21 cellular contexts compared by ENCODE assay signal in the genomic region with DNA sequence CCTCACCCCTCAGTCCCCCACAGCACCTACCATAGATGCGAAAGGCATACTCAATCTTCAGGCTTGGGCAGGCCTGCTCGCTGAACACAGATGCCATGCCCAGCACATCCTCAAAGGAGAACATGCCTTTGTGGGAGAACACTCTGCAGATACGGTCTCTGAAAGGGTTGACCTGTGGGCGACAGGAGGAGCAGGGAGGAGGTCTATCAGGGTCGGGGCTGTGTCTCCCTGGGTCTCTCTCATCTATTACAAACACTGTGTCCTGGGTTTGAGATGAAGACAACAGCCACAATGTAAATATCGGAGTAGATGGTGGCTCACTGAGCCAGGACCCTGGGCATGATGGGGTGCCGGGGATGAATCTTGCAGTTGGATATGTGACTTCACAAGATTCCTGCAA. TPM values are rescaled to one million over a fixed set of nuclear protein-coding genes. Genes with fewer than 3 reads are reported as not detected.
DNase-seq lines count a peak whose midpoint lies in the region; ATAC-seq, FAIRE-seq and TF ChIP-seq lines count a peak whose summit lies in the region.
"Had no signal": no experiment of that assay in that cellular context is flagged by ENCODE, and none has a peak within 500 bp of the region (broad histone marks: within the 10 kb centered on the region; RNA-seq: fewer than 3 reads in every experiment).

No MANE protein-coding gene starts in this region.

- no peak overlapping the region for H4K91ac ChIP-seq in H1 (replicated peaks; ENCODE audit: insufficient read length, low read length)

- no peak for TF ChIP-seq RAD21 in H1 (IDR thresholded peaks at IDR 0.05 in 1 of 2, conservative IDR thresholded peaks at IDR 0.05 in 1 of 2; ENCODE audit: low read depth in 2 of 2, low read length in 2 of 2)

- H3K4me2 ChIP-seq in BLaER1 (peak overlapping the region; percentile 67), H1 (ENCODE audit: insufficient read depth in 1 of 2, low read depth in 2 of 2, low read length in 2 of 2) (no peak overlapping the region)

- no peak for FAIRE-seq in H1 (lab: Jason Lieb, UNC)

- H3K9me3 ChIP-seq in BLaER1 (no peaks in the 10 kb centered on the region), H1 (ENCODE audit: insufficient read depth in 2 of 2, low read depth in 1 of 2, low read length in 1 of 2) (no peaks in the 10 kb centered on the region), SJCRH30 (replicated peaks) (no peaks in the 10 kb centered on the region; the same call in 1 of the 2 replicates)

- H2BK12ac ChIP-seq in H1 (ENCODE audit: low read depth, low read length), result no peak overlapping the region

- H3K18ac ChIP-seq in H1 (ENCODE audit: extremely low read depth, low read length), result no peak overlapping the region

- no peak overlapping the region for H2BK120ac ChIP-seq in H1 (replicated peaks; ENCODE audit: low read depth, low read length)

- H3K27me3 ChIP-seq in BLaER1 (no peaks in the 10 kb centered on the region), H1 (replicated peaks in 1 of 4; ENCODE audit: control insufficient read depth in 3 of 4, extremely low read depth in 1 of 4, insufficient read depth in 3 of 4, low read length in 3 of 4) (no peaks in the 10 kb centered on the region; a peak in 1 of 7 replicates), SJCRH30 (peaks cover 24% of the 10 kb centered on the region)

- H3K9me3 Mint-ChIP-seq in osteocyte (ENCODE audit: unreplicated experiment), result no peaks in the 10 kb centered on the region

- no peak for TF ChIP-seq EP300 in H1 (IDR thresholded peaks at IDR 0.05; ENCODE audit: borderline replicate concordance in 1 of 2, low read depth in 2 of 2, low read length in 2 of 2)

- no peak overlapping the region for H4K8ac ChIP-seq in H1 (ENCODE audit: extremely low read depth, insufficient read depth, low read length)

- H3K79me1 ChIP-seq in H1 (ENCODE audit: low read depth, low read length), result no peaks in the 10 kb centered on the region

- no peak overlapping the region for H4K5ac ChIP-seq in H1 (ENCODE audit: insufficient read length, low read depth, low read length)

- 88% methylated on average over 7 of the region's 7 CpGs; no CpG with 5 or more reads in 1 of the 2 experiments for WGBS in H1 (ENCODE audit: extremely low coverage in 1 of 2, insufficient coverage in 1 of 2, insufficient read length in 1 of 2, insufficient replicate concordance in 2 of 2, low coverage in 1 of 2, low lambda C conversion rate in 2 of 2, missing lambda C conversion rate in 1 of 2), 2 experiments

- no peak overlapping the region for H3K27ac Mint-ChIP-seq in osteocyte (ENCODE audit: unreplicated experiment)

- H2BK5ac ChIP-seq in H1 (ENCODE audit: low read depth, low read length), result no peak overlapping the region

- peak; percentile 8 for DNase-seq in activated CD4-positive, CD25-positive, alpha-beta regulatory T cell treated with anti-CD3 and anti-CD28 coated beads, Interleukin-2, amount 50 U/mL, for 72 hours
- DNase-seq in H1 (ENCODE audit: low read depth in 1 of 2, low spot score in 2 of 2), result peak in 1 of 2 experiments; percentile 39
- peak; percentile 36 for DNase-seq in osteocyte (ENCODE audit: extremely low spot score, unreplicated experiment)
- DNase-seq in SJCRH30, result no peak
- DNase-seq in RKO (ENCODE audit: low spot score), result no peak
- DNase-seq: AML-193, GDM1, HCEC 1CT, MM.1S, NCI-H1694, NCI-H510A, NCI-H774, SHP77 had no signal

- POLR2A ChIA-PET in H1 (lab: Charles Lee; ENCODE audit: partially characterized antibody), result interaction anchor here (0.5 kb wide), 1 partner anchor 751 kb away, joined by 3 read pairs; no protein-coding TSS in a partner anchor

- no peak overlapping the region for H3K4me3 Mint-ChIP-seq in osteocyte (ENCODE audit: unreplicated experiment)

- H3K4me1 ChIP-seq in BLaER1, result peaks cover 80% of the 10 kb centered on the region
- peaks cover 0 to 4% (median 1%) of the 10 kb centered on the region in 4 experiments; a peak in 3 of 7 replicates for H3K4me1 ChIP-seq in H1 (replicated peaks in 1 of 4; ENCODE audit: control insufficient read depth in 3 of 4, insufficient read depth in 4 of 4, low read length in 3 of 4)
- no peaks in the 10 kb centered on the region for H3K4me1 ChIP-seq in SJCRH30

- H3K36me3 Mint-ChIP-seq in osteocyte (ENCODE audit: unreplicated experiment), result no peaks in the 10 kb centered on the region

- TF ChIP-seq POLR2A in H1 (IDR thresholded peaks at IDR 0.05; ENCODE audit: control extremely low read depth in 1 of 2, low read depth in 2 of 2, low read length in 2 of 2), result no peak

- H4K20me1 ChIP-seq in BLaER1 (no peaks in the 10 kb centered on the region), H1 (replicated peaks in 1 of 2; ENCODE audit: control insufficient read depth in 1 of 2, insufficient read depth in 2 of 2, low read length in 2 of 2) (no peaks in the 10 kb centered on the region)

- no peak overlapping the region for H2BK20ac ChIP-seq in H1 (ENCODE audit: low read length)

- no peak overlapping the region for H3K14ac ChIP-seq in H1 (ENCODE audit: insufficient read length)

- H3K79me2 ChIP-seq in H1 (ENCODE audit: control insufficient read depth in 1 of 2, insufficient read depth in 2 of 2, low read length in 2 of 2), result no peaks in the 10 kb centered on the region

- no peaks in the 10 kb centered on the region for H3K4me1 Mint-ChIP-seq in osteocyte (ENCODE audit: unreplicated experiment)

- H3K9ac ChIP-seq in BLaER1 (no peak overlapping the region), H1 (replicated peaks in 1 of 4; ENCODE audit: extremely low read depth in 1 of 4, low read depth in 3 of 4, low read length in 3 of 4) (no peak overlapping the region)

- H3K23me2 ChIP-seq in H1 (ENCODE audit: low read depth, low read length), result no peaks in the 10 kb centered on the region

- 0 out of 2 replicates have a peak overlapping the region, but pooled peaks have one; percentile 6 for H2AFZ ChIP-seq in H1 (ENCODE audit: low read length)

- ATAC-seq in activated CD4-positive, CD25-positive, alpha-beta regulatory T cell treated with anti-CD3 and anti-CD28 coated beads, Interleukin-2, amount 50 U/mL, for 24 hours, result no peak
- no peak for ATAC-seq in GM18519 (IDR thresholded peaks at IDR 0.05; ENCODE audit: low FRiP score, unreplicated experiment)

- no peaks in the 10 kb centered on the region for H3K36me3 ChIP-seq in BLaER1
- H3K36me3 ChIP-seq in H1 (ENCODE audit: control insufficient read depth in 2 of 4, insufficient read depth in 4 of 4, low read length in 3 of 4), result no peaks in the 10 kb centered on the region
- no peaks in the 10 kb centered on the region for H3K36me3 ChIP-seq in SJCRH30

- no peak overlapping the region for H3K4ac ChIP-seq in H1 (replicated peaks; ENCODE audit: insufficient read length, low read depth, low read length)

- no peak overlapping the region for H2BK15ac ChIP-seq in H1 (ENCODE audit: low read length)

- no peak overlapping the region for H3K23ac ChIP-seq in H1 (ENCODE audit: insufficient read length)

- H3K27ac ChIP-seq in BLaER1 (no peak overlapping the region), H1 (ENCODE audit: low read depth, low read length) (no peak overlapping the region), SJCRH30 (no peak overlapping the region)
- H3K27ac ChIP-seq: 22Rv1 had no signal

- H3K27me3 Mint-ChIP-seq in osteocyte (ENCODE audit: unreplicated experiment), result peaks cover 58% of the 10 kb centered on the region

- H3K4me3 ChIP-seq in BLaER1 (no peak overlapping the region), H1 (ENCODE audit: extremely low read depth in 1 of 4, insufficient read depth in 2 of 4, low read depth in 3 of 4, low read length in 4 of 4) (no peak overlapping the region), SJCRH30 (no peak overlapping the region)

- no peak overlapping the region for H3K56ac ChIP-seq in H1 (replicated peaks; ENCODE audit: insufficient read length, low read depth, low read length)

- CTCF ChIA-PET in H1 (lab: Charles Lee; ENCODE audit: partially characterized antibody), result interaction anchor here (0.7 to 4.2 kb wide), 4 partner anchors 11 to 148 kb away, joined by 3 to 48 read pairs (median 17); no protein-coding TSS in a partner anchor

- H2AK5ac ChIP-seq in H1 (ENCODE audit: low read depth, low read length), result no peak overlapping the region

- TF ChIP-seq CTCF in H1 (IDR thresholded peaks at IDR 0.05; ENCODE audit: control extremely low read depth in 1 of 3, insufficient read depth in 1 of 3, low read depth in 1 of 3, low read length in 3 of 3) (no peak), osteocyte (IDR thresholded peaks at IDR 0.05) (no peak)

TF ChIP-seq in H1, 55 proteins besides CTCF, POLR2A, EP300 and RAD21:
- TF ChIP-seq, protein P1, sequence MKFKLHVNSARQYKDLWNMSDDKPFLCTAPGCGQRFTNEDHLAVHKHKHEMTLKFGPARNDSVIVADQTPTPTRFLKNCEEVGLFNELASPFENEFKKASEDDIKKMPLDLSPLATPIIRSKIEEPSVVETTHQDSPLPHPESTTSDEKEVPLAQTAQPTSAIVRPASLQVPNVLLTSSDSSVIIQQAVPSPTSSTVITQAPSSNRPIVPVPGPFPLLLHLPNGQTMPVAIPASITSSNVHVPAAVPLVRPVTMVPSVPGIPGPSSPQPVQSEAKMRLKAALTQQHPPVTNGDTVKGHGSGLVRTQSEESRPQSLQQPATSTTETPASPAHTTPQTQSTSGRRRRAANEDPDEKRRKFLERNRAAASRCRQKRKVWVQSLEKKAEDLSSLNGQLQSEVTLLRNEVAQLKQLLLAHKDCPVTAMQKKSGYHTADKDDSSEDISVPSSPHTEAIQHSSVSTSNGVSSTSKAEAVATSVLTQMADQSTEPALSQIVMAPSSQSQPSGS (IDR thresholded peaks at IDR 0.05; ENCODE audit: low read length), result no peak
- TF ChIP-seq JUN (IDR thresholded peaks at IDR 0.05; ENCODE audit: low read depth, low read length) (no peak), SRF (IDR thresholded peaks at IDR 0.05; ENCODE audit: low read depth, low read length) (no peak), BCL11A (IDR thresholded peaks at IDR 0.05; ENCODE audit: low read depth in 2 of 2, low read length in 2 of 2) (no peak), JUND (IDR thresholded peaks at IDR 0.05; ENCODE audit: low read length) (no peak), MAFK (IDR thresholded peaks at IDR 0.05; ENCODE audit: low read depth, low read length) (no peak)
TF ChIP-seq in H1: peak in this region for 0.

RNA-seq across cellular contexts. Expression of a gene that starts 46.0 kb away (rescaled TPM):
- not detected in 2 replicates for total RNA-seq in H1 (2021; fragmentation: NEBNext Ultra II Directional; extraction: Animal tissue kit (Norgen Biotek cat#: 25700))
- not detected in 2 replicates for polyA plus RNA-seq in H1 (2011; rRNA removed)
- not detected for polyA plus RNA-seq in H1 (2011; cell fraction: cytosol; rRNA removed)
- not detected for polyA plus RNA-seq in H1 (2011; cell fraction: nucleus; rRNA removed)
- polyA plus RNA-seq in H1 (2012, experiment 1 of 2), result not detected in 4 replicates
- not detected for polyA plus RNA-seq in H1 (2012, experiment 2 of 2)
- polyA plus RNA-seq in H1 (2013, experiment 1 of 2), result not detected
- not detected for polyA plus RNA-seq in H1 (2013, experiment 2 of 2)
- not detected in 2 replicates for polyA minus RNA-seq in H1 (2011; rRNA and poly(A)+ RNA removed)
- polyA minus RNA-seq in H1 (2011; cell fraction: cytosol; rRNA and poly(A)+ RNA removed), result not detected
- not detected for polyA minus RNA-seq in H1 (2011; cell fraction: nucleus; rRNA and poly(A)+ RNA removed)
- total RNA-seq in osteocyte, result not detected in 2 replicates
- total RNA-seq in SJCRH30 (2014; rRNA removed; shearing (Covaris generic)), result not detected in 2 replicates
- total RNA-seq: Daoy, LHCN-M2, OCI-LY7, RPMI7951 had no signal

Comparison
In these comparisons a context has a peak if more than half of its experiments do, and no peak if none do; other contexts are left out.
1. DNase-seq: peak in activated CD4-positive, CD25-positive, alpha-beta regulatory T cell treated with anti-CD3 and anti-CD28 coated beads, Interleukin-2, amount 50 U/mL, for 72 hours (single experiment) and osteocyte (single experiment); none in SJCRH30 (0 of 2) and RKO (single experiment).